ENCODE assay signal across 11 cellular contexts in the genomic region with DNA sequence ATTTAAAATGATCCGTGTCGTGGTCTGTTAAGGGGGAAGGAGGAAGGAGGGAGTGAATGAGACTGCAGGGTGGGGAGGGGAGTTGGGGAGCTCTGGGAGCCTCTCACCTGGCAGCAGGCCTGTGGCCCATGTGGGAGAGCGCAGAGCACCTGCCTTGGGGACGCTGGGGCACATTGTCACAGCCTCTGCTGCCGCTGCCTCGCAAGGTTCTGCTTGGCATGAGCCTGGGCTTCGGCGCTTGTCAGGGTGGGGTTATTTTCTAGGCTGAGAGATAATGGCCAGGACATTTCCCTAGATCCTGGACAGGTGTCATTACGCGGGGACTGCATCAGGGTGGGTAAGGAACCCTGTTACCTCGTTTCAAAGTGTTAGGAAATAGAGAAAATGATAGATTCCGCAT. TPM values are rescaled to one million over a fixed set of nuclear protein-coding genes. Genes with fewer than 3 reads are reported as not detected.
DNase-seq lines count a peak whose midpoint lies in the region; ATAC-seq and TF ChIP-seq lines count a peak whose summit lies in the region.
"Had no signal": no experiment of that assay in that cellular context is flagged by ENCODE, and none has a peak within 500 bp of the region (broad histone marks: within the 10 kb centered on the region; RNA-seq: fewer than 3 reads in every experiment).

No MANE protein-coding gene starts in this region.

- no peak overlapping the region for H3K4me3 Mint-ChIP-seq in activated CD4-positive, alpha-beta T cell treated with anti-CD3 and anti-CD28 coated beads, Interleukin-2, amount 10 ng/mL, durations not matched to agents 7 days and 5 days
- no peak overlapping the region for H3K4me3 Mint-ChIP-seq in mesothelial cell of epicardium
- H3K4me3 Mint-ChIP-seq in type B pancreatic cell = peak overlapping the region; percentile 75
- H3K4me3 Mint-ChIP-seq in stimulated activated naive B cell treated with anti-CD40 and anti-IgM and Interleukin-4, amounts not matched to agents 10 μg/mL and 1 μg/mL and 100 μg/mL, for 72 hours = no peak overlapping the region

- peak overlapping the region; percentile 95 for H3K27ac Mint-ChIP-seq in activated CD4-positive, alpha-beta T cell treated with anti-CD3 and anti-CD28 coated beads, Interleukin-2, amount 10 ng/mL, durations not matched to agents 7 days and 5 days
- peak overlapping the region; percentile 99 for H3K27ac Mint-ChIP-seq in mesothelial cell of epicardium
- H3K27ac Mint-ChIP-seq in type B pancreatic cell = peak overlapping the region; percentile 99
- no peak overlapping the region for H3K27ac Mint-ChIP-seq in stimulated activated naive B cell treated with anti-CD40 and anti-IgM and Interleukin-4, amounts not matched to agents 10 μg/mL and 1 μg/mL and 100 μg/mL, for 72 hours

- peaks cover 56% of the 10 kb centered on the region for H3K4me1 Mint-ChIP-seq in activated CD4-positive, alpha-beta T cell treated with anti-CD3 and anti-CD28 coated beads, Interleukin-2, amount 10 ng/mL, durations not matched to agents 7 days and 5 days
- H3K4me1 Mint-ChIP-seq in mesothelial cell of epicardium (peaks cover 28% of the 10 kb centered on the region), type B pancreatic cell (ENCODE audit: unreplicated experiment) (peaks cover 32% of the 10 kb centered on the region)
- peaks cover 35 to 55% of the 10 kb centered on the region in 2 donors for H3K4me1 Mint-ChIP-seq in stimulated activated naive B cell treated with anti-CD40 and anti-IgM and Interleukin-4, amounts not matched to agents 10 μg/mL and 1 μg/mL and 100 μg/mL, for 72 hours

- H3K9me3 ChIP-seq in breast epithelium = no peaks in the 10 kb centered on the region

- TF ChIP-seq POLR2A in breast epithelium (IDR thresholded peaks at IDR 0.05) = no peak

- CTCF ChIA-PET in activated CD4-positive, alpha-beta T cell treated with anti-CD3 and anti-CD28 coated beads, Interleukin-2, amount 10 ng/mL, durations not matched to agents 7 days and 5 days (lab: Charles Lee) = interaction anchor here (0.7 kb wide), 1 partner anchor 776 kb away, joined by 3 read pairs; no protein-coding TSS in a partner anchor

- H3K27me3 ChIP-seq in breast epithelium = no peaks in the 10 kb centered on the region

- no peaks in the 10 kb centered on the region for H3K27me3 Mint-ChIP-seq in activated CD4-positive, alpha-beta T cell treated with anti-CD3 and anti-CD28 coated beads, Interleukin-2, amount 10 ng/mL, durations not matched to agents 7 days and 5 days
- no peaks in the 10 kb centered on the region for H3K27me3 Mint-ChIP-seq in mesothelial cell of epicardium (ENCODE audit: low read depth)
- H3K27me3 Mint-ChIP-seq in type B pancreatic cell = no peaks in the 10 kb centered on the region
- H3K27me3 Mint-ChIP-seq in stimulated activated naive B cell treated with anti-CD40 and anti-IgM and Interleukin-4, amounts not matched to agents 10 μg/mL and 1 μg/mL and 100 μg/mL, for 72 hours = no peaks in the 10 kb centered on the region

- no peaks in the 10 kb centered on the region for H3K9me3 Mint-ChIP-seq in activated CD4-positive, alpha-beta T cell treated with anti-CD3 and anti-CD28 coated beads, Interleukin-2, amount 10 ng/mL, durations not matched to agents 7 days and 5 days
- no peaks in the 10 kb centered on the region for H3K9me3 Mint-ChIP-seq in mesothelial cell of epicardium
- H3K9me3 Mint-ChIP-seq in type B pancreatic cell = no peaks in the 10 kb centered on the region
- peaks cover 0 to 5% of the 10 kb centered on the region in 2 donors for H3K9me3 Mint-ChIP-seq in stimulated activated naive B cell treated with anti-CD40 and anti-IgM and Interleukin-4, amounts not matched to agents 10 μg/mL and 1 μg/mL and 100 μg/mL, for 72 hours

- peaks cover 14% of the 10 kb centered on the region for H3K36me3 Mint-ChIP-seq in activated CD4-positive, alpha-beta T cell treated with anti-CD3 and anti-CD28 coated beads, Interleukin-2, amount 10 ng/mL, durations not matched to agents 7 days and 5 days (ENCODE audit: low read depth)
- H3K36me3 Mint-ChIP-seq in mesothelial cell of epicardium (peaks cover 10% of the 10 kb centered on the region), type B pancreatic cell (peaks cover 3% of the 10 kb centered on the region)
- peaks cover 20 to 27% of the 10 kb centered on the region in 2 donors for H3K36me3 Mint-ChIP-seq in stimulated activated naive B cell treated with anti-CD40 and anti-IgM and Interleukin-4, amounts not matched to agents 10 μg/mL and 1 μg/mL and 100 μg/mL, for 72 hours

- POLR2A ChIA-PET in activated CD4-positive, alpha-beta T cell treated with anti-CD3 and anti-CD28 coated beads, Interleukin-2, amount 10 ng/mL, durations not matched to agents 7 days and 5 days (lab: Charles Lee) = no interaction called here

- H3K4me1 ChIP-seq in breast epithelium = peaks cover 9 to 16% of the 10 kb centered on the region in 2 donors

- H3K4me3 ChIP-seq in breast epithelium = no peak overlapping the region

- H3K27ac ChIP-seq in breast epithelium = peak overlapping the region; percentile 90 to 95

- no peak for TF ChIP-seq CTCF in breast epithelium (IDR thresholded peaks at IDR 0.05)
- TF ChIP-seq CTCF in mesothelial cell of epicardium (IDR thresholded peaks at IDR 0.05; ENCODE audit: unreplicated experiment) = no peak
- TF ChIP-seq CTCF in type B pancreatic cell (conservative IDR thresholded peaks at IDR 0.05) = no peak

- ATAC-seq in stimulated activated naive B cell treated with anti-CD40 and anti-IgM and Interleukin-4, amounts not matched to agents 10 μg/mL and 1 μg/mL and 100 μg/mL, for 72 hours (replicated peaks) = no peak
- ATAC-seq in HG02852 (IDR thresholded peaks at IDR 0.05; ENCODE audit: unreplicated experiment) = no peak

- intact Hi-C loops in breast epithelium (cut with DNase I; ENCODE audit: low total_unique reads) = no loop called here

- no peak for DNase-seq in activated CD4-positive, alpha-beta T cell treated with anti-CD3 and anti-CD28 coated beads, Interleukin-2, amount 10 ng/mL, durations not matched to agents 7 days and 5 days
- no peak for DNase-seq in activated CD4-positive, alpha-beta T cell treated with anti-CD3 and anti-CD28 coated beads, Interleukin-2, amount 50 U/mL, for 4 hours
- DNase-seq in breast epithelium (ENCODE audit: low spot score in 2 of 2) = no peak
- no peak for DNase-seq in mesothelial cell of epicardium (ENCODE audit: low spot score in 2 of 2, unreplicated experiment in 2 of 2)
- DNase-seq in type B pancreatic cell (ENCODE audit: extremely low spot score, unreplicated experiment) = no peak
- DNase-seq in stimulated activated naive B cell treated with anti-CD40 and anti-IgM and Interleukin-4, amounts not matched to agents 10 μg/mL and 1 μg/mL and 100 μg/mL, for 72 hours = no peak
- DNase-seq in T-helper 9 cell = no peak
- DNase-seq: caudate nucleus, HCEC 1CT, T1000 had no signal

- H3K36me3 ChIP-seq in breast epithelium = no peaks in the 10 kb centered on the region

RNA-seq across cellular contexts. Expression of a gene that starts 2.2 kb away (rescaled TPM):
- total RNA-seq in activated CD4-positive, alpha-beta T cell treated with anti-CD3 and anti-CD28 coated beads, Interleukin-2, amount 10 ng/mL, durations not matched to agents 7 days and 5 days = 10 to 100 TPM; 76.8 to 78.5 TPM
- 100 to 1,000 TPM; 153 to 189 (median 160) TPM for total RNA-seq in breast epithelium
- 199 to 201 TPM (median 200 TPM) in 3 replicates for total RNA-seq in mesothelial cell of epicardium
- total RNA-seq in type B pancreatic cell (ENCODE audit: low replicate concordance) = 121 and 146 TPM in 2 replicates

RNA-seq across cellular contexts. Expression of a gene that starts 46.3 kb away (rescaled TPM):
- 10 to 100 TPM; 32.1 to 36.3 TPM for total RNA-seq in activated CD4-positive, alpha-beta T cell treated with anti-CD3 and anti-CD28 coated beads, Interleukin-2, amount 10 ng/mL, durations not matched to agents 7 days and 5 days
- total RNA-seq in breast epithelium (10 to 100 TPM; 23.7 to 33.4 (median 29.5) TPM), mesothelial cell of epicardium (67.9 to 77.6 TPM (median 72.2 TPM) in 3 replicates), type B pancreatic cell (ENCODE audit: low replicate concordance) (46.3 and 50.0 TPM in 2 replicates)
